Comparison of ENCODE assay signal across 1 cellular context in the genomic region with DNA sequence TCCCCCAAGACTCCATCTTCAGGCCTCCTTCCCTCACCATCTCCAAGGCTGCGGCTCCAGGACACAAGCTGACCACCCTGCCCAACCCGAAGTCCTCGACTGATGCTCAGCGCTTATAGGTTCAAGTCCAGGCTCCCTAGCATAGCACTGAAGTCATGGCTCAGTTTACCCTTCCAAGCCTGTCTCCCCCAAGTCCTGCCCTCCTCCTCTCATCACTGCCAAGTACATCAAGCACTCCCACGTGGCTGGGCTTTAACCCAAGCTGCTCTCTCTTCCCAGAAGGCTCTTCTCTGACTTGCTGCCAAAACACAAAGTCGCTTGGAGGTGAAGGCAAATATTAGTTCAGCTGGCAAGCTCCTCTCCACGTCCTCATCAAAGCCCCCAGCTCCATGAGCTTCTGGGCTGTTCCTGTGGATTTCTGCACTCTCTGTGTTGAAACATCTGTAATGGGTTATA.
TF ChIP-seq lines count a peak whose summit lies in the region.

No MANE protein-coding gene starts in this region.

TF ChIP-seq in HepG2, 621 proteins besides CTCF, POLR2A, EP300 and RAD21 (continues in another document):
- TF ChIP-seq ZNF546 (CRISPR knock-in tag; conservative IDR thresholded peaks at IDR 0.05) (no peak), TBP (CRISPR knock-in tag; IDR thresholded peaks at IDR 0.05) (no peak), MXI1 (IDR thresholded peaks at IDR 0.05; ENCODE audit: borderline replicate concordance, low read depth, low read length) (peak; percentile 17; the same call in 1 of the 3 replicates), NFKB2 (CRISPR knock-in tag; IDR thresholded peaks at IDR 0.05; ENCODE audit: borderline replicate concordance) (no peak; the same call in 1 of the 2 replicates), FOSL2 (CRISPR knock-in tag; IDR thresholded peaks at IDR 0.05) (peak; percentile 42; the same call in 1 of the 2 replicates), MYNN (CRISPR knock-in tag; IDR thresholded peaks at IDR 0.05; ENCODE audit: low read depth) (no peak), ZNF605 (CRISPR knock-in tag; IDR thresholded peaks at IDR 0.05) (peak; percentile 81), ZNF251 (CRISPR knock-in tag; IDR thresholded peaks at IDR 0.05) (no peak), ZNF781 (CRISPR knock-in tag; IDR thresholded peaks at IDR 0.05; ENCODE audit: borderline replicate concordance, not compliant biosample characterization) (no peak), CC2D1A (CRISPR knock-in tag; IDR thresholded peaks at IDR 0.05) (no peak), TCF12 (IDR thresholded peaks at IDR 0.05) (no peak), TCF12 (CRISPR knock-in tag; IDR thresholded peaks at IDR 0.05) (no peak), SRF (IDR thresholded peaks at IDR 0.05; ENCODE audit: low read depth, low read length) (no peak), ZNF446 (CRISPR knock-in tag; IDR thresholded peaks at IDR 0.05) (no peak), NR3C1 (CRISPR knock-in tag; IDR thresholded peaks at IDR 0.05) (no peak), SIX1 (CRISPR knock-in tag; IDR thresholded peaks at IDR 0.05; ENCODE audit: borderline replicate concordance) (no peak), SATB2 (CRISPR knock-in tag; IDR thresholded peaks at IDR 0.05) (no peak), SP1 (IDR thresholded peaks at IDR 0.05) (no peak), SP1 (CRISPR knock-in tag; IDR thresholded peaks at IDR 0.05) (no peak), ZNF260 (CRISPR knock-in tag; IDR thresholded peaks at IDR 0.05; ENCODE audit: borderline replicate concordance, low read depth) (no peak), ZNF205 (CRISPR knock-in tag; IDR thresholded peaks at IDR 0.05) (no peak), MAZ (IDR thresholded peaks at IDR 0.05; ENCODE audit: borderline replicate concordance, low read depth, low read length) (peak; percentile 70; the same call in 1 of the 2 replicates), MAZ (CRISPR knock-in tag; IDR thresholded peaks at IDR 0.05; ENCODE audit: low read depth) (0 out of 2 replicates have a peak, but pooled peaks have one; percentile 27), NR1H2 (CRISPR knock-in tag; IDR thresholded peaks at IDR 0.05; ENCODE audit: borderline replicate concordance, low read depth) (no peak), FLYWCH1 (CRISPR knock-in tag; IDR thresholded peaks at IDR 0.05) (no peak), ZNF670 (CRISPR knock-in tag; IDR thresholded peaks at IDR 0.05; ENCODE audit: borderline replicate concordance) (no peak), ISL2 (CRISPR knock-in tag; IDR thresholded peaks at IDR 0.05) (no peak; the same call in 1 of the 2 replicates), ZNF383 (CRISPR knock-in tag; IDR thresholded peaks at IDR 0.05; ENCODE audit: borderline replicate concordance) (no peak), KDM5B (CRISPR knock-in tag; IDR thresholded peaks at IDR 0.05; ENCODE audit: borderline replicate concordance) (no peak), KDM6A (CRISPR knock-in tag; IDR thresholded peaks at IDR 0.05; ENCODE audit: low read depth) (no peak)
- TF ChIP-seq, protein P1, sequence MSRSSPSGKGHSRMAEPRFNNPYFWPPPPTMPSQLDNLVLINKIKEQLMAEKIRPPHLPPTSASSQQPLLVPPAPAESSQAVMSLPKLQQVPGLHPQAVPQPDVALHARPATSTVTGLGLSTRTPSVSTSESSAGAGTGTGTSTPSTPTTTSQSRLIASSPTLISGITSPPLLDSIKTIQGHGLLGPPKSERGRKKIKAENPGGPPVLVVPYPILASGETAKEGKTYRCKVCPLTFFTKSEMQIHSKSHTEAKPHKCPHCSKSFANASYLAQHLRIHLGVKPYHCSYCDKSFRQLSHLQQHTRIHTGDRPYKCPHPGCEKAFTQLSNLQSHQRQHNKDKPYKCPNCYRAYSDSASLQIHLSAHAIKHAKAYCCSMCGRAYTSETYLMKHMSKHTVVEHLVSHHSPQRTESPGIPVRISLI (CRISPR knock-in tag; IDR thresholded peaks at IDR 0.05; ENCODE audit: borderline replicate concordance): no peak
- TF ChIP-seq, protein P2, sequence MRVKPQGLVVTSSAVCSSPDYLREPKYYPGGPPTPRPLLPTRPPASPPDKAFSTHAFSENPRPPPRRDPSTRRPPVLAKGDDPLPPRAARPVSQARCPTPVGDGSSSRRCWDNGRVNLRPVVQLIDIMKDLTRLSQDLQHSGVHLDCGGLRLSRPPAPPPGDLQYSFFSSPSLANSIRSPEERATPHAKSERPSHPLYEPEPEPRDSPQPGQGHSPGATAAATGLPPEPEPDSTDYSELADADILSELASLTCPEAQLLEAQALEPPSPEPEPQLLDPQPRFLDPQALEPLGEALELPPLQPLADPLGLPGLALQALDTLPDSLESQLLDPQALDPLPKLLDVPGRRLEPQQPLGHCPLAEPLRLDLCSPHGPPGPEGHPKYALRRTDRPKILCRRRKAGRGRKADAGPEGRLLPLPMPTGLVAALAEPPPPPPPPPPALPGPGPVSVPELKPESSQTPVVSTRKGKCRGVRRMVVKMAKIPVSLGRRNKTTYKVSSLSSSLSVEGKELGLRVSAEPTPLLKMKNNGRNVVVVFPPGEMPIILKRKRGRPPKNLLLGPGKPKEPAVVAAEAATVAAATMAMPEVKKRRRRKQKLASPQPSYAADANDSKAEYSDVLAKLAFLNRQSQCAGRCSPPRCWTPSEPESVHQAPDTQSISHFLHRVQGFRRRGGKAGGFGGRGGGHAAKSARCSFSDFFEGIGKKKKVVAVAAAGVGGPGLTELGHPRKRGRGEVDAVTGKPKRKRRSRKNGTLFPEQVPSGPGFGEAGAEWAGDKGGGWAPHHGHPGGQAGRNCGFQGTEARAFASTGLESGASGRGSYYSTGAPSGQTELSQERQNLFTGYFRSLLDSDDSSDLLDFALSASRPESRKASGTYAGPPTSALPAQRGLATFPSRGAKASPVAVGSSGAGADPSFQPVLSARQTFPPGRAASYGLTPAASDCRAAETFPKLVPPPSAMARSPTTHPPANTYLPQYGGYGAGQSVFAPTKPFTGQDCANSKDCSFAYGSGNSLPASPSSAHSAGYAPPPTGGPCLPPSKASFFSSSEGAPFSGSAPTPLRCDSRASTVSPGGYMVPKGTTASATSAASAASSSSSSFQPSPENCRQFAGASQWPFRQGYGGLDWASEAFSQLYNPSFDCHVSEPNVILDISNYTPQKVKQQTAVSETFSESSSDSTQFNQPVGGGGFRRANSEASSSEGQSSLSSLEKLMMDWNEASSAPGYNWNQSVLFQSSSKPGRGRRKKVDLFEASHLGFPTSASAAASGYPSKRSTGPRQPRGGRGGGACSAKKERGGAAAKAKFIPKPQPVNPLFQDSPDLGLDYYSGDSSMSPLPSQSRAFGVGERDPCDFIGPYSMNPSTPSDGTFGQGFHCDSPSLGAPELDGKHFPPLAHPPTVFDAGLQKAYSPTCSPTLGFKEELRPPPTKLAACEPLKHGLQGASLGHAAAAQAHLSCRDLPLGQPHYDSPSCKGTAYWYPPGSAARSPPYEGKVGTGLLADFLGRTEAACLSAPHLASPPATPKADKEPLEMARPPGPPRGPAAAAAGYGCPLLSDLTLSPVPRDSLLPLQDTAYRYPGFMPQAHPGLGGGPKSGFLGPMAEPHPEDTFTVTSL (CRISPR knock-in tag; IDR thresholded peaks at IDR 0.05; ENCODE audit: borderline replicate concordance): peak; percentile 59; the same call in 1 of the 2 replicates
- TF ChIP-seq, protein P3, sequence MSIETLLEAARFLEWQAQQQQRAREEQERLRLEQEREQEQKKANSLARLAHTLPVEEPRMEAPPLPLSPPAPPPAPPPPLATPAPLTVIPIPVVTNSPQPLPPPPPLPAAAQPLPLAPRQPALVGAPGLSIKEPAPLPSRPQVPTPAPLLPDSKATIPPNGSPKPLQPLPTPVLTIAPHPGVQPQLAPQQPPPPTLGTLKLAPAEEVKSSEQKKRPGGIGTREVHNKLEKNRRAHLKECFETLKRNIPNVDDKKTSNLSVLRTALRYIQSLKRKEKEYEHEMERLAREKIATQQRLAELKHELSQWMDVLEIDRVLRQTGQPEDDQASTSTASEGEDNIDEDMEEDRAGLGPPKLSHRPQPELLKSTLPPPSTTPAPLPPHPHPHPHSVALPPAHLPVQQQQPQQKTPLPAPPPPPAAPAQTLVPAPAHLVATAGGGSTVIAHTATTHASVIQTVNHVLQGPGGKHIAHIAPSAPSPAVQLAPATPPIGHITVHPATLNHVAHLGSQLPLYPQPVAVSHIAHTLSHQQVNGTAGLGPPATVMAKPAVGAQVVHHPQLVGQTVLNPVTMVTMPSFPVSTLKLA (IDR thresholded peaks at IDR 0.05): 0 out of 2 replicates have a peak, but pooled peaks have one; percentile 23
- TF ChIP-seq, protein P4, sequence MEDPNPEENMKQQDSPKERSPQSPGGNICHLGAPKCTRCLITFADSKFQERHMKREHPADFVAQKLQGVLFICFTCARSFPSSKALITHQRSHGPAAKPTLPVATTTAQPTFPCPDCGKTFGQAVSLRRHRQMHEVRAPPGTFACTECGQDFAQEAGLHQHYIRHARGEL (CRISPR knock-in tag; IDR thresholded peaks at IDR 0.05): no peak
- TF ChIP-seq, protein P5, sequence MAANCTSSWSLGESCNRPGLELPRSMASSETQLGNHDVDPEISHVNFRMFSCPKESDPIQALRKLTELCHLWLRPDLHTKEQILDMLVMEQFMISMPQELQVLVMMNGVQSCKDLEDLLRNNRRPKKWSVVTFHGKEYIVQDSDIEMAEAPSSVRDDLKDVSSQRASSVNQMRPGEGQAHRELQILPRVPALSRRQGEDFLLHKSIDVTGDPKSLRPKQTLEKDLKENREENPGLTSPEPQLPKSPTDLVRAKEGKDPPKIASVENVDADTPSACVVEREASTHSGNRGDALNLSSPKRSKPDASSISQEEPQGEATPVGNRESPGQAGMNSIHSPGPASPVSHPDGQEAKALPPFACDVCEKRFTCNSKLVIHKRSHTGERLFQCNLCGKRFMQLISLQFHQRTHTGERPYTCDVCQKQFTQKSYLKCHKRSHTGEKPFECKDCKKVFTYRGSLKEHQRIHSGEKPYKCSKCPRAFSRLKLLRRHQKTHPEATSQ (CRISPR knock-in tag; IDR thresholded peaks at IDR 0.05; ENCODE audit: borderline replicate concordance): no peak
- TF ChIP-seq, protein P6, sequence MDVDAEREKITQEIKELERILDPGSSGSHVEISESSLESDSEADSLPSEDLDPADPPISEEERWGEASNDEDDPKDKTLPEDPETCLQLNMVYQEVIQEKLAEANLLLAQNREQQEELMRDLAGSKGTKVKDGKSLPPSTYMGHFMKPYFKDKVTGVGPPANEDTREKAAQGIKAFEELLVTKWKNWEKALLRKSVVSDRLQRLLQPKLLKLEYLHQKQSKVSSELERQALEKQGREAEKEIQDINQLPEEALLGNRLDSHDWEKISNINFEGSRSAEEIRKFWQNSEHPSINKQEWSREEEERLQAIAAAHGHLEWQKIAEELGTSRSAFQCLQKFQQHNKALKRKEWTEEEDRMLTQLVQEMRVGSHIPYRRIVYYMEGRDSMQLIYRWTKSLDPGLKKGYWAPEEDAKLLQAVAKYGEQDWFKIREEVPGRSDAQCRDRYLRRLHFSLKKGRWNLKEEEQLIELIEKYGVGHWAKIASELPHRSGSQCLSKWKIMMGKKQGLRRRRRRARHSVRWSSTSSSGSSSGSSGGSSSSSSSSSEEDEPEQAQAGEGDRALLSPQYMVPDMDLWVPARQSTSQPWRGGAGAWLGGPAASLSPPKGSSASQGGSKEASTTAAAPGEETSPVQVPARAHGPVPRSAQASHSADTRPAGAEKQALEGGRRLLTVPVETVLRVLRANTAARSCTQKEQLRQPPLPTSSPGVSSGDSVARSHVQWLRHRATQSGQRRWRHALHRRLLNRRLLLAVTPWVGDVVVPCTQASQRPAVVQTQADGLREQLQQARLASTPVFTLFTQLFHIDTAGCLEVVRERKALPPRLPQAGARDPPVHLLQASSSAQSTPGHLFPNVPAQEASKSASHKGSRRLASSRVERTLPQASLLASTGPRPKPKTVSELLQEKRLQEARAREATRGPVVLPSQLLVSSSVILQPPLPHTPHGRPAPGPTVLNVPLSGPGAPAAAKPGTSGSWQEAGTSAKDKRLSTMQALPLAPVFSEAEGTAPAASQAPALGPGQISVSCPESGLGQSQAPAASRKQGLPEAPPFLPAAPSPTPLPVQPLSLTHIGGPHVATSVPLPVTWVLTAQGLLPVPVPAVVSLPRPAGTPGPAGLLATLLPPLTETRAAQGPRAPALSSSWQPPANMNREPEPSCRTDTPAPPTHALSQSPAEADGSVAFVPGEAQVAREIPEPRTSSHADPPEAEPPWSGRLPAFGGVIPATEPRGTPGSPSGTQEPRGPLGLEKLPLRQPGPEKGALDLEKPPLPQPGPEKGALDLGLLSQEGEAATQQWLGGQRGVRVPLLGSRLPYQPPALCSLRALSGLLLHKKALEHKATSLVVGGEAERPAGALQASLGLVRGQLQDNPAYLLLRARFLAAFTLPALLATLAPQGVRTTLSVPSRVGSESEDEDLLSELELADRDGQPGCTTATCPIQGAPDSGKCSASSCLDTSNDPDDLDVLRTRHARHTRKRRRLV (CRISPR knock-in tag; IDR thresholded peaks at IDR 0.05): no peak
- TF ChIP-seq, protein P7, sequence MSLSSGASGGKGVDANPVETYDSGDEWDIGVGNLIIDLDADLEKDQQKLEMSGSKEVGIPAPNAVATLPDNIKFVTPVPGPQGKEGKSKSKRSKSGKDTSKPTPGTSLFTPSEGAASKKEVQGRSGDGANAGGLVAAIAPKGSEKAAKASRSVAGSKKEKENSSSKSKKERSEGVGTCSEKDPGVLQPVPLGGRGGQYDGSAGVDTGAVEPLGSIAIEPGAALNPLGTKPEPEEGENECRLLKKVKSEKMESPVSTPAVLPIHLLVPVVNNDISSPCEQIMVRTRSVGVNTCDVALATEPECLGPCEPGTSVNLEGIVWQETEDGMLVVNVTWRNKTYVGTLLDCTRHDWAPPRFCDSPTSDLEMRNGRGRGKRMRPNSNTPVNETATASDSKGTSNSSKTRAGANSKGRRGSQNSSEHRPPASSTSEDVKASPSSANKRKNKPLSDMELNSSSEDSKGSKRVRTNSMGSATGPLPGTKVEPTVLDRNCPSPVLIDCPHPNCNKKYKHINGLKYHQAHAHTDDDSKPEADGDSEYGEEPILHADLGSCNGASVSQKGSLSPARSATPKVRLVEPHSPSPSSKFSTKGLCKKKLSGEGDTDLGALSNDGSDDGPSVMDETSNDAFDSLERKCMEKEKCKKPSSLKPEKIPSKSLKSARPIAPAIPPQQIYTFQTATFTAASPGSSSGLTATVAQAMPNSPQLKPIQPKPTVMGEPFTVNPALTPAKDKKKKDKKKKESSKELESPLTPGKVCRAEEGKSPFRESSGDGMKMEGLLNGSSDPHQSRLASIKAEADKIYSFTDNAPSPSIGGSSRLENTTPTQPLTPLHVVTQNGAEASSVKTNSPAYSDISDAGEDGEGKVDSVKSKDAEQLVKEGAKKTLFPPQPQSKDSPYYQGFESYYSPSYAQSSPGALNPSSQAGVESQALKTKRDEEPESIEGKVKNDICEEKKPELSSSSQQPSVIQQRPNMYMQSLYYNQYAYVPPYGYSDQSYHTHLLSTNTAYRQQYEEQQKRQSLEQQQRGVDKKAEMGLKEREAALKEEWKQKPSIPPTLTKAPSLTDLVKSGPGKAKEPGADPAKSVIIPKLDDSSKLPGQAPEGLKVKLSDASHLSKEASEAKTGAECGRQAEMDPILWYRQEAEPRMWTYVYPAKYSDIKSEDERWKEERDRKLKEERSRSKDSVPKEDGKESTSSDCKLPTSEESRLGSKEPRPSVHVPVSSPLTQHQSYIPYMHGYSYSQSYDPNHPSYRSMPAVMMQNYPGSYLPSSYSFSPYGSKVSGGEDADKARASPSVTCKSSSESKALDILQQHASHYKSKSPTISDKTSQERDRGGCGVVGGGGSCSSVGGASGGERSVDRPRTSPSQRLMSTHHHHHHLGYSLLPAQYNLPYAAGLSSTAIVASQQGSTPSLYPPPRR (CRISPR knock-in tag; IDR thresholded peaks at IDR 0.05; ENCODE audit: borderline replicate concordance): peak; percentile 47; the same call in 1 of the 2 replicates
